Comparison of ENCODE assay signal across 8 cellular contexts in the genomic region with DNA sequence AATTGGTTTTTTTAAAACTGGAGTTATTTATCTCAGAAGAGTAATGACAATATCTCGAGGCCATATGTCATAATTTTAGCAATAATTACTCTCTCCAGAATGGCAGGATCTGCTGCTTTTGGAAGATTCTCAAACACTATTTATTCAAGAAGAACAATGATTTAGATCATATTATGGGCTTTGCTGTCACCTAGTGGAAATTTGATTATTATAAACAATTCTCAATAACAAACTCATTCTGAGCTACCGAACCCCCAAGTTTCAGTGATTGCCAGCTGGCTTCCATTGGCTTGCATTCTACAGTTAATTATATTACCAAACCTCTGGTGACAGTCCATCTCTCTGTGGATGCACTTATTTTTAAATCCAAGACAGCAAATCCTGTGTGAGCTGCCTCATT. TPM values are rescaled to one million over a fixed set of nuclear protein-coding genes. Genes with fewer than 3 reads are reported as not detected.
DNase-seq lines count a peak whose midpoint lies in the region; ATAC-seq and TF ChIP-seq lines count a peak whose summit lies in the region.

No MANE protein-coding gene starts in this region.

- TF ChIP-seq CTCF in 22Rv1 (IDR thresholded peaks at IDR 0.05) (peak; percentile 69), GM12873 (IDR thresholded peaks at IDR 0.05; ENCODE audit: insufficient read depth, low read depth, low read length, missing control alignments) (peak; percentile 23), uterus (IDR thresholded peaks at IDR 0.05) (peak in 3 of 4 experiments; percentile 21 to 49 (median 42)), mucosa of descending colon (IDR thresholded peaks at IDR 0.05) (no peak)

- no peak for TF ChIP-seq POLR2A in uterus (IDR thresholded peaks at IDR 0.05)

- H3K4me1 Mint-ChIP-seq in activated CD4-positive, alpha-beta T cell treated with anti-CD3 and anti-CD28 coated beads, Interleukin-2, amount 10 ng/mL, durations not matched to agents 24 days and 14 days = no peaks in the 10 kb centered on the region
- H3K4me1 Mint-ChIP-seq in stimulated activated naive CD8-positive, alpha-beta T cell treated with anti-CD3 and anti-CD28 coated beads, Interleukin-15, amount 100 ng/mL, for 72 hours = no peaks in the 10 kb centered on the region

- H3K36me3 Mint-ChIP-seq in activated CD4-positive, alpha-beta T cell treated with anti-CD3 and anti-CD28 coated beads, Interleukin-2, amount 10 ng/mL, durations not matched to agents 24 days and 14 days (ENCODE audit: low read depth) = no peaks in the 10 kb centered on the region

- H3K27me3 Mint-ChIP-seq in activated CD4-positive, alpha-beta T cell treated with anti-CD3 and anti-CD28 coated beads, Interleukin-2, amount 10 ng/mL, durations not matched to agents 24 days and 14 days = peaks cover 10% of the 10 kb centered on the region
- H3K27me3 Mint-ChIP-seq in stimulated activated naive CD8-positive, alpha-beta T cell treated with anti-CD3 and anti-CD28 coated beads, Interleukin-15, amount 100 ng/mL, for 72 hours = peaks cover 11% of the 10 kb centered on the region

- ATAC-seq in mucosa of descending colon = no peak
- ATAC-seq in stimulated activated naive CD8-positive, alpha-beta T cell treated with anti-CD3 and anti-CD28 coated beads, Interleukin-15, amount 100 ng/mL, for 72 hours = no peak

- DNase-seq in NCI-H82 treated with DMSO at 0.1 percent for 48 hours (lab: John Stamatoyannopoulos, UW; ENCODE audit: unreplicated experiment) (peak; percentile 2), fibroblast of peridontal ligament (ENCODE audit: extremely low read depth) (peak; percentile 58), uterus (no peak), mucosa of descending colon (no peak)
- no peak for DNase-seq in activated CD4-positive, alpha-beta T cell treated with anti-CD3 and anti-CD28 coated beads, Interleukin-2, amount 10 ng/mL, durations not matched to agents 24 days and 14 days
- no peak for DNase-seq in stimulated activated naive CD8-positive, alpha-beta T cell treated with anti-CD3 and anti-CD28 coated beads, Interleukin-15, amount 100 ng/mL, for 72 hours

- intact Hi-C loops in uterus (cut with DNase I; ENCODE audit: low total_unique reads) (no loop called here), mucosa of descending colon (cut with DNase I, micrococcal nuclease) (no loop called here)
- intact Hi-C loops in activated CD4-positive, alpha-beta T cell treated with anti-CD3 and anti-CD28 coated beads, Interleukin-2, amount 10 ng/mL, durations not matched to agents 24 days and 14 days (cut with micrococcal nuclease) = loop anchor here (1.0 kb wide), 1 partner anchor 283 kb away; no protein-coding TSS in a partner anchor

- no peaks in the 10 kb centered on the region for H3K9me3 Mint-ChIP-seq in activated CD4-positive, alpha-beta T cell treated with anti-CD3 and anti-CD28 coated beads, Interleukin-2, amount 10 ng/mL, durations not matched to agents 24 days and 14 days
- no peaks in the 10 kb centered on the region for H3K9me3 Mint-ChIP-seq in stimulated activated naive CD8-positive, alpha-beta T cell treated with anti-CD3 and anti-CD28 coated beads, Interleukin-15, amount 100 ng/mL, for 72 hours

- no peak overlapping the region for H3K4me3 Mint-ChIP-seq in activated CD4-positive, alpha-beta T cell treated with anti-CD3 and anti-CD28 coated beads, Interleukin-2, amount 10 ng/mL, durations not matched to agents 24 days and 14 days
- H3K4me3 Mint-ChIP-seq in stimulated activated naive CD8-positive, alpha-beta T cell treated with anti-CD3 and anti-CD28 coated beads, Interleukin-15, amount 100 ng/mL, for 72 hours = no peak overlapping the region

- no peaks in the 10 kb centered on the region for H3K4me1 ChIP-seq in uterus
- H3K4me1 ChIP-seq in mucosa of descending colon (ENCODE audit: low read depth) = no peaks in the 10 kb centered on the region

- no peak overlapping the region for H3K27ac ChIP-seq in 22Rv1
- H3K27ac ChIP-seq in uterus = no peak overlapping the region

- H3K27me3 ChIP-seq in uterus = no peaks in the 10 kb centered on the region

- H3K4me3 ChIP-seq in uterus (no peak overlapping the region), mucosa of descending colon (no peak overlapping the region)

- H3K36me3 ChIP-seq in uterus (no peaks in the 10 kb centered on the region), mucosa of descending colon (ENCODE audit: low read depth) (no peaks in the 10 kb centered on the region)

- H3K9me3 ChIP-seq in uterus (no peaks in the 10 kb centered on the region), mucosa of descending colon (no peaks in the 10 kb centered on the region)

- H3K27ac Mint-ChIP-seq in activated CD4-positive, alpha-beta T cell treated with anti-CD3 and anti-CD28 coated beads, Interleukin-2, amount 10 ng/mL, durations not matched to agents 24 days and 14 days = no peak overlapping the region
- no peak overlapping the region for H3K27ac Mint-ChIP-seq in stimulated activated naive CD8-positive, alpha-beta T cell treated with anti-CD3 and anti-CD28 coated beads, Interleukin-15, amount 100 ng/mL, for 72 hours

RNA-seq across cellular contexts. Expression of a gene that starts 27.9 kb away (rescaled TPM):
- 10 to 100 TPM; 24.5 to 49.4 (median 29.4) TPM for total RNA-seq in uterus
- total RNA-seq in mucosa of descending colon = 10 to 100 TPM in 2 of 3 donors, 1 to 10 TPM in 1; 8.3 to 20.1 (median 14.2) TPM
- total RNA-seq in activated CD4-positive, alpha-beta T cell treated with anti-CD3 and anti-CD28 coated beads, Interleukin-2, amount 10 ng/mL, durations not matched to agents 24 days and 14 days = 14.7 and 16.1 TPM in 2 replicates

Comparison
In these comparisons a context has a peak if more than half of its experiments do, and no peak if none do; other contexts are left out.
1. DNase-seq: peak in NCI-H82 treated with DMSO at 0.1 percent for 48 hours (single experiment) and fibroblast of peridontal ligament (single experiment); none in uterus (0 of 2), mucosa of descending colon (0 of 3), activated CD4-positive, alpha-beta T cell treated with anti-CD3 and anti-CD28 coated beads, Interleukin-2, amount 10 ng/mL, durations not matched to agents 24 days and 14 days (single experiment) and stimulated activated naive CD8-positive, alpha-beta T cell treated with anti-CD3 and anti-CD28 coated beads, Interleukin-15, amount 100 ng/mL, for 72 hours (0 of 2).